In the genomic region with DNA sequence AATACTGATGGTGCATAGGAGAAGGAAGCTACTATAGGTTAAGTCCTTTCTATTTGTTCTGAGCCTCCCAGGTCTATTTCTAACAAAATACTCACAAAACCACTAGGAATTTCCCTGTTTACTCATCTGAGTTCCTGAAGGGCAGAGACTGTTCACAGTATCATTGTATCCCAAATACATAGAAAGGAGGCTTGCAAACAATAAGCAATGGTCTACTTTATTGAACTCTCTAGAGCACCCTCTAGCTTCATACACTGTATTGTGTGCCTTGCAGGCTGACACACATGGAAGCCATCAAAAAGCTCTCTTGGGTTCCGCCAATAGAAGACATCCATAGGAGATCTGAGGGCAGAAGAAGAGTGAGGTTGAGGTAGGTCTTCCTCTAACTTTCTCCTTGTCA, we compare ENCODE assay signal across 21 cellular contexts.
"Had no signal": no experiment of that assay in that cellular context is flagged by ENCODE, and none has a peak within 500 bp of the region (broad histone marks: within the 10 kb centered on the region; RNA-seq: fewer than 3 reads in every experiment).

No MANE protein-coding gene starts in this region.

- H3K4me1 ChIP-seq: body of pancreas, gastrocnemius medialis, heart left ventricle, left ventricle myocardium inferior, thyroid gland had no signal

- DNase-seq: activated CD4-positive, alpha-beta memory T cell treated with anti-CD3 and anti-CD28 coated beads, Interleukin-2, amount 10 ng/mL, durations not matched to agents 7 days and 5 days; activated CD4-positive, alpha-beta T cell treated with anti-CD3 and anti-CD28 coated beads for 48 hours; activated CD4-positive, CD25-positive, alpha-beta regulatory T cell; activated CD8-positive, alpha-beta memory T cell treated with anti-CD3 and anti-CD28 coated beads, Interleukin-2, amount 10 ng/mL, durations not matched to agents 7 days and 5 days; activated naive CD4-positive, alpha-beta T cell treated with Interleukin-2 at 50 U/mL for 16 hours; activated naive CD8-positive, alpha-beta T cell treated with anti-CD3 and anti-CD28 coated beads, Interleukin-2, amount 10 ng/mL, durations not matched to agents 7 days and 5 days; amygdala; body of pancreas; central memory CD4-positive, alpha-beta T cell; gastrocnemius medialis; heart left ventricle; kidney; left ventricle myocardium inferior; occipital lobe; stimulated activated CD4-positive, alpha-beta T cell treated with anti-CD3 and anti-CD28 coated beads, Interleukin-12 subunit alpha, Interleukin-12 subunit beta, amount 100 ng/mL, for 4 hours; stimulated activated CD4-positive, alpha-beta T cell treated with anti-CD3 and anti-CD28 coated beads, Interleukin-1b, Interleukin-23, amount 100 ng/mL, for 48 hours; stimulated activated CD8-positive, alpha-beta memory T cell treated with anti-CD3 and anti-CD28 coated beads, Interleukin-4, amount 100 ng/mL, for 48 hours; stimulated activated naive CD4-positive, alpha-beta T cell; T1000; thyroid gland had no signal

- H3K9me3 ChIP-seq: body of pancreas, gastrocnemius medialis, heart left ventricle, left ventricle myocardium inferior, thyroid gland had no signal

- ATAC-seq: activated CD8-positive, alpha-beta memory T cell treated with anti-CD3 and anti-CD28 coated beads, Interleukin-2, amount 10 ng/mL, durations not matched to agents 7 days and 5 days; body of pancreas; gastrocnemius medialis; heart left ventricle had no signal

- H3K36me3 ChIP-seq: gastrocnemius medialis, heart left ventricle, left ventricle myocardium inferior, thyroid gland had no signal

- H3K4me3 ChIP-seq: body of pancreas, coronary artery, gastrocnemius medialis, heart left ventricle, left ventricle myocardium inferior, thyroid gland had no signal

- H3K27ac ChIP-seq: body of pancreas, coronary artery, gastrocnemius medialis, heart left ventricle, left ventricle myocardium inferior, thyroid gland had no signal

- H3K27me3 ChIP-seq: body of pancreas, gastrocnemius medialis, heart left ventricle, thyroid gland had no signal
